Comparison of ENCODE assay signal across 1 cellular context in genomic region chr20:59354460-59354859, GRCh38.
TF ChIP-seq lines count a peak whose summit lies in the region.

No MANE protein-coding gene starts in this region.

TF ChIP-seq in GM23338, 12 proteins besides CTCF, POLR2A, EP300 and RAD21 (continued from another document):
- TF ChIP-seq CREB1 (CRISPR knock-in tag; IDR thresholded peaks at IDR 0.05; ENCODE audit: low read depth) (no peak), EZH2phosphoT487 (IDR thresholded peaks at IDR 0.05; ENCODE audit: unreplicated experiment) (no peak), ZNF462 (CRISPR knock-in tag; IDR thresholded peaks at IDR 0.05) (no peak), NANOG (IDR thresholded peaks at IDR 0.05; ENCODE audit: borderline replicate concordance) (no peak)
